ENCODE assay signal across 36 cellular contexts in genomic region chr1:49251385-49251784, GRCh38.
"Had no signal": no experiment of that assay in that cellular context is flagged by ENCODE, and none has a peak within 500 bp of the region (broad histone marks: within the 10 kb centered on the region; RNA-seq: fewer than 3 reads in every experiment).

No MANE protein-coding gene starts in this region.

- DNase-seq: activated CD4-positive, alpha-beta T cell treated with anti-CD3 and anti-CD28 coated beads, Interleukin-2, amount 10 ng/mL, durations not matched to agents 24 days and 14 days; activated CD4-positive, alpha-beta T cell treated with anti-CD3 and anti-CD28 coated beads, Interleukin-2, amount 50 U/mL, for 4 hours; activated CD8-positive, alpha-beta T cell treated with anti-CD3 and anti-CD28 coated beads for 36 hours; activated effector memory CD4-positive, alpha-beta T cell treated with anti-CD3 and anti-CD28 coated beads, Interleukin-2, amount 50 U/mL, for 16 hours; activated naive CD4-positive, alpha-beta T cell; activated naive CD4-positive, alpha-beta T cell treated with anti-CD3 and anti-CD28 coated beads, Interleukin-2, amount 50 U/mL, for 16 hours; activated naive CD8-positive, alpha-beta T cell treated with anti-CD3 and anti-CD28 coated beads for 36 hours; activated T-cell treated with anti-CD3 and anti-CD28 coated beads, Interleukin-2, amount 50 U/mL, for 1 hour; activated T-cell treated with anti-CD3 and anti-CD28 coated beads, Interleukin-2, amount 50 U/mL, for 72 hours; amniotic stem cell; aorta; brain microvascular endothelial cell; central memory CD4-positive, alpha-beta T cell; Kasumi-1; MM.1S; MV-4-11; NCI-H1092 treated with DMSO at 0.1 percent for 48 hours; NCI-H1417; NCI-H146; NCI-H187; NCI-H2029 treated with DMSO at 0.1 percent for 48 hours; NCI-H2171 treated with DMSO at 0.1 percent for 48 hours; NCI-H2227 treated with DMSO at 0.1 percent for 48 hours; NCI-H446; NCI-H510A treated with DMSO at 0.1 percent for 48 hours; NCI-H526 treated with DMSO at 0.1 percent for 48 hours; PC-9; SIG-M5; SW 1271; T-helper 1 cell; T-helper 2 cell; T-helper 9 cell had no signal

- H3K4me2 ChIP-seq: PC-9 had no signal

- H3K27ac ChIP-seq: brain microvascular endothelial cell, PC-9, RWPE1, VCaP had no signal

- H3K4me3 ChIP-seq: PC-9 had no signal

- H3K36me3 Mint-ChIP-seq: activated naive CD8-positive, alpha-beta T cell treated with anti-CD3 and anti-CD28 coated beads for 36 hours had no signal

- ATAC-seq: activated CD8-positive, alpha-beta T cell treated with anti-CD3 and anti-CD28 coated beads for 36 hours; activated T-cell treated with anti-CD3 and anti-CD28 coated beads, Interleukin-2, amount 50 U/mL, for 72 hours; activated T-helper 17 cell treated with anti-CD3 and anti-CD28 coated beads, Interleukin-2, amount 50 U/mL, for 72 hours; Right ventricle myocardium inferior had no signal

- H3K4me1 Mint-ChIP-seq: activated CD4-positive, alpha-beta T cell treated with anti-CD3 and anti-CD28 coated beads, Interleukin-2, amount 10 ng/mL, durations not matched to agents 24 days and 14 days; activated naive CD8-positive, alpha-beta T cell treated with anti-CD3 and anti-CD28 coated beads for 36 hours; activated T-helper 17 cell treated with anti-CD3 and anti-CD28 coated beads, Interleukin-2, amount 50 U/mL, for 72 hours had no signal

- H3K4me3 Mint-ChIP-seq: activated CD4-positive, alpha-beta T cell treated with anti-CD3 and anti-CD28 coated beads, Interleukin-2, amount 10 ng/mL, durations not matched to agents 24 days and 14 days; activated CD8-positive, alpha-beta T cell treated with anti-CD3 and anti-CD28 coated beads for 36 hours; activated naive CD8-positive, alpha-beta T cell treated with anti-CD3 and anti-CD28 coated beads for 36 hours; activated T-cell treated with anti-CD3 and anti-CD28 coated beads, Interleukin-2, amount 50 U/mL, for 72 hours; activated T-helper 17 cell treated with anti-CD3 and anti-CD28 coated beads, Interleukin-2, amount 50 U/mL, for 72 hours had no signal

- H3K36me3 ChIP-seq: brain microvascular endothelial cell had no signal

- H2AFZ ChIP-seq: PC-9 had no signal

- H3K27me3 Mint-ChIP-seq: activated CD4-positive, alpha-beta T cell treated with anti-CD3 and anti-CD28 coated beads, Interleukin-2, amount 10 ng/mL, durations not matched to agents 24 days and 14 days; activated CD8-positive, alpha-beta T cell treated with anti-CD3 and anti-CD28 coated beads for 36 hours; activated naive CD8-positive, alpha-beta T cell treated with anti-CD3 and anti-CD28 coated beads for 36 hours; activated T-helper 17 cell treated with anti-CD3 and anti-CD28 coated beads, Interleukin-2, amount 50 U/mL, for 72 hours had no signal

- H3K27me3 ChIP-seq: brain microvascular endothelial cell had no signal

- H3K27ac Mint-ChIP-seq: activated CD4-positive, alpha-beta T cell treated with anti-CD3 and anti-CD28 coated beads, Interleukin-2, amount 10 ng/mL, durations not matched to agents 24 days and 14 days; activated CD8-positive, alpha-beta T cell treated with anti-CD3 and anti-CD28 coated beads for 36 hours; activated naive CD8-positive, alpha-beta T cell treated with anti-CD3 and anti-CD28 coated beads for 36 hours; activated T-cell treated with anti-CD3 and anti-CD28 coated beads, Interleukin-2, amount 50 U/mL, for 72 hours; activated T-helper 17 cell treated with anti-CD3 and anti-CD28 coated beads, Interleukin-2, amount 50 U/mL, for 72 hours had no signal
